In genomic region chr3:45302470-45302869, GRCh38 we compare ENCODE assay signal across 38 cellular contexts.
"Had no signal": no experiment of that assay in that cellular context is flagged by ENCODE, and none has a peak within 500 bp of the region (broad histone marks: within the 10 kb centered on the region; RNA-seq: fewer than 3 reads in every experiment).

No MANE protein-coding gene starts in this region.

- H3K36me3 Mint-ChIP-seq: activated naive CD4-positive, alpha-beta T cell treated with anti-CD3 and anti-CD28 coated beads, Interleukin-2, amount 10 ng/mL, durations not matched to agents 7 days and 5 days; activated naive CD8-positive, alpha-beta T cell treated with anti-CD3 and anti-CD28 coated beads, Interleukin-2, amount 10 ng/mL, durations not matched to agents 7 days and 5 days; brain had no signal

- H3K27me3 ChIP-seq: adrenal gland, ascending aorta, body of pancreas, breast epithelium had no signal

- H3K4me1 Mint-ChIP-seq: activated naive CD4-positive, alpha-beta T cell treated with anti-CD3 and anti-CD28 coated beads, Interleukin-2, amount 10 ng/mL, durations not matched to agents 7 days and 5 days; activated naive CD4-positive, alpha-beta T cell treated with anti-CD3 and anti-CD28 coated beads, Interleukin-2, amount 50 U/mL, for 24 hours; activated naive CD8-positive, alpha-beta T cell treated with anti-CD3 and anti-CD28 coated beads for 36 hours; activated naive CD8-positive, alpha-beta T cell treated with anti-CD3 and anti-CD28 coated beads, Interleukin-2, amount 10 ng/mL, durations not matched to agents 7 days and 5 days; activated naive CD8-positive, alpha-beta T cell treated with anti-CD3 and anti-CD28 coated beads, Interleukin-2, amount 50 U/mL, for 24 hours; activated T-helper 17 cell treated with anti-CD3 and anti-CD28 coated beads, Interleukin-2, amount 50 U/mL, for 72 hours; brain; central memory CD8-positive, alpha-beta T cell had no signal

- H3K4me3 Mint-ChIP-seq: activated naive CD4-positive, alpha-beta T cell treated with anti-CD3 and anti-CD28 coated beads for 36 hours; activated naive CD4-positive, alpha-beta T cell treated with anti-CD3 and anti-CD28 coated beads, Interleukin-2, amount 10 ng/mL, durations not matched to agents 7 days and 5 days; activated naive CD4-positive, alpha-beta T cell treated with anti-CD3 and anti-CD28 coated beads, Interleukin-2, amount 50 U/mL, for 24 hours; activated naive CD8-positive, alpha-beta T cell; activated naive CD8-positive, alpha-beta T cell treated with anti-CD3 and anti-CD28 coated beads for 36 hours; activated naive CD8-positive, alpha-beta T cell treated with anti-CD3 and anti-CD28 coated beads, Interleukin-2, amount 10 ng/mL, durations not matched to agents 7 days and 5 days; activated naive CD8-positive, alpha-beta T cell treated with anti-CD3 and anti-CD28 coated beads, Interleukin-2, amount 50 U/mL, for 24 hours; activated T-cell treated with anti-CD3 and anti-CD28 coated beads, Interleukin-2, amount 50 U/mL, for 4 hours; activated T-cell treated with anti-CD3 and anti-CD28 coated beads, Interleukin-2, amount 50 U/mL, for 72 hours; activated T-helper 1 cell treated with anti-CD3 and anti-CD28 coated beads, Interleukin-12 subunit alpha, Interleukin-12 subunit beta, Interleukin-2, Interleukin-4 antibody, amounts not matched to agents 30 ng/mL and 10 ng/mL and 1 ng/mL, durations not matched to agents 14 hours and 24 hours and 36 hours; activated T-helper 17 cell treated with anti-CD3 and anti-CD28 coated beads, Interleukin-2, amount 50 U/mL, for 72 hours; brain; central memory CD8-positive, alpha-beta T cell had no signal

- H3K27ac ChIP-seq: adrenal gland, ascending aorta, body of pancreas, brain microvascular endothelial cell, breast epithelium, cardiac muscle cell had no signal

- H3K27ac Mint-ChIP-seq: activated naive CD4-positive, alpha-beta T cell treated with anti-CD3 and anti-CD28 coated beads for 36 hours; activated naive CD4-positive, alpha-beta T cell treated with anti-CD3 and anti-CD28 coated beads, Interleukin-2, amount 10 ng/mL, durations not matched to agents 7 days and 5 days; activated naive CD4-positive, alpha-beta T cell treated with anti-CD3 and anti-CD28 coated beads, Interleukin-2, amount 50 U/mL, for 24 hours; activated naive CD4-positive, alpha-beta T cell treated with anti-CD3 and anti-CD28 coated beads, Interleukin-2, amount 50 U/mL, for 72 hours; activated naive CD8-positive, alpha-beta T cell; activated naive CD8-positive, alpha-beta T cell treated with anti-CD3 and anti-CD28 coated beads for 36 hours; activated naive CD8-positive, alpha-beta T cell treated with anti-CD3 and anti-CD28 coated beads, Interleukin-2, amount 10 ng/mL, durations not matched to agents 7 days and 5 days; activated naive CD8-positive, alpha-beta T cell treated with anti-CD3 and anti-CD28 coated beads, Interleukin-2, amount 50 U/mL, for 24 hours; activated T-cell treated with anti-CD3 and anti-CD28 coated beads, Interleukin-2, amount 50 U/mL, for 72 hours; activated T-helper 1 cell treated with anti-CD3 and anti-CD28 coated beads, Interleukin-12 subunit alpha, Interleukin-12 subunit beta, Interleukin-2, Interleukin-4 antibody, amounts not matched to agents 30 ng/mL and 10 ng/mL and 1 ng/mL, durations not matched to agents 14 hours and 24 hours and 36 hours; activated T-helper 17 cell treated with anti-CD3 and anti-CD28 coated beads, Interleukin-2, amount 50 U/mL, for 72 hours; activated T-helper 2 cell treated with anti-CD3 and anti-CD28 coated beads, Interferon-gamma antibody, Interleukin-2, Interleukin-4, amounts not matched to agents 10 μg/mL and 5 μg/mL and 100 μg/mL, durations not matched to agents 14 hours and 24 hours and 36 hours; brain had no signal

- H3K4me1 ChIP-seq: adrenal gland, ascending aorta, body of pancreas, breast epithelium had no signal

- H3K36me3 ChIP-seq: adrenal gland, ascending aorta, brain microvascular endothelial cell, breast epithelium, cardiac muscle cell had no signal

- ATAC-seq: activated naive CD4-positive, alpha-beta T cell treated with anti-CD3 and anti-CD28 coated beads, Interleukin-2, amount 50 U/mL, for 72 hours; activated naive CD8-positive, alpha-beta T cell treated with anti-CD3 and anti-CD28 coated beads, Interleukin-2, amount 50 U/mL, for 24 hours; activated T-cell treated with anti-CD3 and anti-CD28 coated beads, Interleukin-2, amount 50 U/mL, for 4 hours; activated T-cell treated with anti-CD3 and anti-CD28 coated beads, Interleukin-2, amount 50 U/mL, for 72 hours; activated T-helper 17 cell treated with anti-CD3 and anti-CD28 coated beads, Interleukin-2, amount 50 U/mL, for 72 hours; body of pancreas had no signal

- H3K4me3 ChIP-seq: adrenal gland, ascending aorta, body of pancreas, breast epithelium, cardiac muscle cell had no signal

- FAIRE-seq: astrocyte, bronchial epithelial cell had no signal

- H3K9me3 ChIP-seq: adrenal gland had no signal

- DNase-seq: activated effector memory CD4-positive, alpha-beta T cell treated with anti-CD3 and anti-CD28 coated beads, Interleukin-2, amount 50 U/mL, for 16 hours; activated effector memory CD4-positive, alpha-beta T cell treated with Interleukin-2 at 50 U/mL for 16 hours; activated gamma-delta T cell; activated gamma-delta T cell treated with Interleukin-2 at 50 U/mL for 16 hours; activated naive CD4-positive, alpha-beta T cell; activated naive CD4-positive, alpha-beta T cell treated with anti-CD3 and anti-CD28 coated beads for 36 hours; activated naive CD4-positive, alpha-beta T cell treated with anti-CD3 and anti-CD28 coated beads, Interleukin-2, amount 10 ng/mL, durations not matched to agents 7 days and 5 days; activated naive CD4-positive, alpha-beta T cell treated with anti-CD3 and anti-CD28 coated beads, Interleukin-2, amount 50 U/mL, for 16 hours; activated naive CD4-positive, alpha-beta T cell treated with Interleukin-2 at 50 U/mL for 16 hours; activated naive CD8-positive, alpha-beta T cell treated with anti-CD3 and anti-CD28 coated beads for 36 hours; activated naive CD8-positive, alpha-beta T cell treated with anti-CD3 and anti-CD28 coated beads, Interleukin-2, amount 10 ng/mL, durations not matched to agents 7 days and 5 days; activated naive CD8-positive, alpha-beta T cell treated with anti-CD3 and anti-CD28 coated beads, Interleukin-2, amount 50 U/mL, for 24 hours; activated T-cell treated with anti-CD3 and anti-CD28 coated beads, Interleukin-2, amount 50 U/mL, for 4 hours; activated T-cell treated with anti-CD3 and anti-CD28 coated beads, Interleukin-2, amount 50 U/mL, for 48 hours; activated T-cell treated with anti-CD3 and anti-CD28 coated beads, Interleukin-2, amount 50 U/mL, for 72 hours; adrenal gland; amniotic stem cell; amygdala; anterior cingulate cortex; aorta; body of pancreas; brain microvascular endothelial cell; caudate nucleus; central memory CD4-positive, alpha-beta T cell; cerebellar nuclear complex had no signal
